ENCODE assay signal across 10 cellular contexts in genomic region chr9:70049236-70049635, GRCh38. TPM values are rescaled to one million over a fixed set of nuclear protein-coding genes. Genes with fewer than 3 reads are reported as not detected.
DNase-seq lines count a peak whose midpoint lies in the region; ATAC-seq, FAIRE-seq and TF ChIP-seq lines count a peak whose summit lies in the region.
"Had no signal": no experiment of that assay in that cellular context is flagged by ENCODE, and none has a peak within 500 bp of the region (broad histone marks: within the 10 kb centered on the region; RNA-seq: fewer than 3 reads in every experiment).

No MANE protein-coding gene starts in this region.

- dilution Hi-C loops in keratinocyte (cut with MboI; ENCODE audit: extremely low pct_ligation_motif_present, low sequenced_read_pairs) = no loop called here

- H3K9me1 ChIP-seq in keratinocyte (ENCODE audit: control insufficient read depth, extremely low read depth, insufficient read depth, low read length) = no peaks in the 10 kb centered on the region

- no peak for TF ChIP-seq RAD21 in GM12878 (IDR thresholded peaks at IDR 0.05; ENCODE audit: insufficient read depth, low read depth, low read length)

- H2AFZ ChIP-seq in GM12878 (ENCODE audit: control insufficient read depth, low read depth, low read length) (no peak overlapping the region), keratinocyte (ENCODE audit: control insufficient read depth, low read length) (no peak overlapping the region)

- TF ChIP-seq POLR2A in GM12878 (IDR thresholded peaks at IDR 0.05; ENCODE audit: low read depth, low read length) (no peak), transverse colon (IDR thresholded peaks at IDR 0.05) (no peak), erythroblast (IDR thresholded peaks at IDR 0.05; ENCODE audit: low read length) (no peak)

- 0% methylated on average over 4 of the region's 4 CpGs for WGBS in GM12878 (ENCODE audit: insufficient coverage, insufficient replicate concordance, low lambda C conversion rate, missing lambda C conversion rate)
- WGBS in transverse colon (ENCODE audit: low coverage in 1 of 2), 2 donors = 38 to 44% methylated on average over 2 to 4 of the region's 4 CpGs

- H3K36me3 ChIP-seq in GM12878 (ENCODE audit: control insufficient read depth in 2 of 2, insufficient read depth in 2 of 2, low read length in 1 of 2) (no peaks in the 10 kb centered on the region), keratinocyte (ENCODE audit: control insufficient read depth in 2 of 2, extremely low read depth in 1 of 2, insufficient read depth in 2 of 2, low read length in 2 of 2) (no peaks in the 10 kb centered on the region), transverse colon (no peaks in the 10 kb centered on the region)

- BruUV-seq in GM12878 (replicated peaks; lab: Mats Ljungman, UMichigan) = no TSS peak

- TF ChIP-seq EP300 in GM12878 (IDR thresholded peaks at IDR 0.05; ENCODE audit: borderline replicate concordance in 1 of 2, control insufficient read depth in 1 of 2, low read depth in 2 of 2, low read length in 2 of 2) = no peak
- TF ChIP-seq EP300 in transverse colon (IDR thresholded peaks at IDR 0.05; ENCODE audit: low read depth) = no peak

- peak; percentile 18 for FAIRE-seq in GM12878 (lab: Jason Lieb, UNC)
- peak; percentile 91 for FAIRE-seq in keratinocyte (lab: Jason Lieb, UNC)

- no peak overlapping the region for H3K27ac ChIP-seq in GM12878 (ENCODE audit: control insufficient read depth, insufficient read depth)
- H3K27ac ChIP-seq in keratinocyte (ENCODE audit: control insufficient read depth, insufficient read depth, low read length) = no peak overlapping the region
- peak overlapping the region; percentile 68 to 92 (median 88) for H3K27ac ChIP-seq in transverse colon
- H3K27ac ChIP-seq: 22Rv1 had no signal

- H3K4me3 ChIP-seq in GM12878 = no peak overlapping the region
- no peak overlapping the region for H3K4me3 ChIP-seq in keratinocyte (ENCODE audit: control insufficient read depth in 2 of 3, extremely low read depth in 1 of 3, insufficient read depth in 2 of 3, low read depth in 1 of 3, low read length in 3 of 3)
- no peak overlapping the region for H3K4me3 ChIP-seq in transverse colon

- no peak for ATAC-seq in GM12878
- ATAC-seq in HG02759 (IDR thresholded peaks at IDR 0.05; ENCODE audit: unreplicated experiment) = no peak

- no peaks in the 10 kb centered on the region for H3K9me3 ChIP-seq in GM12878 (replicated peaks; ENCODE audit: control insufficient read depth, insufficient read depth, low read length)
- no peaks in the 10 kb centered on the region for H3K9me3 ChIP-seq in keratinocyte (ENCODE audit: control insufficient read depth, low read depth, low read length)
- H3K9me3 ChIP-seq in transverse colon = no peaks in the 10 kb centered on the region

- TF ChIP-seq CTCF in GM12878 (IDR thresholded peaks at IDR 0.05 in 2 of 3, conservative IDR thresholded peaks at IDR 0.05 in 1 of 3; ENCODE audit: control insufficient read depth in 2 of 3, extremely low read depth in 1 of 3, insufficient read depth in 1 of 3, low read depth in 3 of 3, low read length in 3 of 3) (no peak), keratinocyte (optimal IDR thresholded peaks at IDR 0.05 in 1 of 3, IDR thresholded peaks at IDR 0.05 in 1 of 3, conservative IDR thresholded peaks at IDR 0.05 in 1 of 3; ENCODE audit: extremely low read depth in 1 of 3, insufficient read depth in 2 of 3, low read length in 3 of 3) (no peak), transverse colon (IDR thresholded peaks at IDR 0.05) (no peak)

- H3K9ac ChIP-seq in GM12878 (ENCODE audit: control insufficient read depth, insufficient read depth, low read length) (no peak overlapping the region), keratinocyte (ENCODE audit: control insufficient read depth, extremely low read depth, insufficient read depth, low read length) (no peak overlapping the region)

- SMC1A ChIA-PET in GM12878 (lab: Charles Lee; ENCODE audit: uncharacterized antibody, unreplicated experiment) = no interaction called here

- H3K79me2 ChIP-seq in GM12878 (ENCODE audit: control insufficient read depth, insufficient read depth, low read length) = no peaks in the 10 kb centered on the region
- no peaks in the 10 kb centered on the region for H3K79me2 ChIP-seq in keratinocyte (ENCODE audit: control insufficient read depth, insufficient read depth, low read length)

- RAD21 ChIA-PET in GM12878 (lab: Charles Lee; ENCODE audit: unreplicated experiment) = no interaction called here

- H4K20me1 ChIP-seq in GM12878 (ENCODE audit: control insufficient read depth, insufficient read depth) (no peaks in the 10 kb centered on the region), keratinocyte (ENCODE audit: control insufficient read depth, extremely low read depth, insufficient read depth, low read length) (no peaks in the 10 kb centered on the region)

- intact Hi-C loops in GM12878 (cut with micrococcal nuclease; ENCODE audit: unreplicated experiment) = no loop called here
- intact Hi-C loops in transverse colon (cut with DNase I; ENCODE audit: low total_unique reads) = loop anchor here (10.0 kb wide), 1 partner anchor 366 kb away; the partner anchor contains the start of gene KLF9

- H3K4me2 ChIP-seq in GM12878 (ENCODE audit: control insufficient read depth, insufficient read depth) (no peak overlapping the region), keratinocyte (ENCODE audit: control insufficient read depth, extremely low read depth, insufficient read depth, low read depth, low read length) (peak overlapping the region; percentile 2)

- POLR2A ChIA-PET in GM12878 (lab: Charles Lee) = no interaction called here

- H3K4me1 ChIP-seq in GM12878 (ENCODE audit: control insufficient read depth, insufficient read depth, low read length) (no peaks in the 10 kb centered on the region), keratinocyte (ENCODE audit: control insufficient read depth, extremely low read depth, insufficient read depth, low read length) (peaks cover 62% of the 10 kb centered on the region), transverse colon (peaks cover 11 to 74% (median 24%) of the 10 kb centered on the region in 4 donors)

- CTCF ChIA-PET in GM12878 (lab: Yijun Ruan, JAX) = interaction anchor here (1.3 kb wide), 1 partner anchor 65 kb away, joined by 3 read pairs; no protein-coding TSS in a partner anchor

- DNase-seq in DMS 273 (lab: John Stamatoyannopoulos, UW; ENCODE audit: unreplicated experiment) (peak; percentile 49), DMS 273 treated with DMSO at 0.1 percent for 48 hours (lab: John Stamatoyannopoulos, UW) (no peak), GM12878 (ENCODE audit: low read depth, low spot score) (no peak), keratinocyte (ENCODE audit: low read depth, low spot score) (no peak), transverse colon (peak; percentile 57), erythroblast (lab: John Stamatoyannopoulos, UW) (no peak)
- no peak for DNase-seq in activated CD8-positive, alpha-beta memory T cell treated with anti-CD3 and anti-CD28 coated beads for 24 hours
- DNase-seq: activated naive CD8-positive, alpha-beta T cell treated with anti-CD3 and anti-CD28 coated beads, Interleukin-2, amount 10 ng/mL, durations not matched to agents 7 days and 5 days had no signal

- peaks cover 5% of the 10 kb centered on the region in 2 experiments; a peak in 3 of 4 replicates for H3K27me3 ChIP-seq in GM12878 (replicated peaks in 1 of 2; ENCODE audit: control insufficient read depth in 2 of 2, insufficient read depth in 2 of 2, low read length in 1 of 2)
- H3K27me3 ChIP-seq in keratinocyte (ENCODE audit: control insufficient read depth, extremely low read depth, insufficient read depth, low read length) = no peaks in the 10 kb centered on the region
- H3K27me3 ChIP-seq in transverse colon = peaks cover 6% of the 10 kb centered on the region

- in situ Hi-C loops in GM12878 (cut with MboI) (no loop called here), transverse colon (cut with MboI; ENCODE audit: low pct_ligation_motif_present in 1 of 4, low pct_unique_long_range_greater_than_20kb in 1 of 4, low sequenced_read_pairs in 3 of 4) (no loop called here)

TF ChIP-seq in GM12878, 131 proteins besides CTCF, POLR2A, EP300 and RAD21 (continues in another document):
- no peak for TF ChIP-seq GATAD2B (conservative IDR thresholded peaks at IDR 0.05; ENCODE audit: low read depth)

RNA-seq across cellular contexts. Expression of gene MAMDC2, which starts 5.6 kb away (rescaled TPM):
- not detected in 2 replicates for total RNA-seq in GM12878 (2013; cell fraction: nucleolus; rRNA removed)
- total RNA-seq in GM12878 (2014; rRNA removed) = not detected in 2 replicates
- total RNA-seq in GM12878 (2014; rRNA removed; fragmentation: Illumina TruSeq; extraction: Trizol) = not detected in 2 replicates
- not detected in 2 replicates for total RNA-seq in GM12878 (2021)
- not detected for polyA plus RNA-seq in GM12878 (2011; ENCODE audit: low read depth)
- 0.01 TPM in 1 of 2 replicates, not detected in the other for polyA plus RNA-seq in GM12878 (2011; rRNA removed)
- not detected in 2 replicates for polyA plus RNA-seq in GM12878 (2011; cell fraction: cytosol; rRNA removed)
- polyA plus RNA-seq in GM12878 (2011; cell fraction: nucleus; rRNA removed) = not detected in 2 replicates
- polyA plus RNA-seq in GM12878 (2012) = not detected in 2 replicates
- polyA plus RNA-seq in GM12878 (2014; fragmentation: Illumina TruSeq; extraction: Trizol) = not detected in 2 replicates
- polyA plus RNA-seq in GM12878 (2014; fragmentation: Nextera tagmentation; extraction: Ambion mirVana) = not detected
- polyA plus RNA-seq in GM12878 (2014; rRNA removed) = not detected in 2 replicates
- polyA plus RNA-seq in GM12878 (2016; fragmentation: Nextera tagmentation; extraction: Ambion mirVana) = under 1 TPM in 1 of 2 experiments, not detected in 1; 0.09 TPM
- polyA minus RNA-seq in GM12878 (2011; rRNA and poly(A)+ RNA removed) = not detected in 2 replicates
- not detected in 2 replicates for polyA minus RNA-seq in GM12878 (2011; cell fraction: cytosol; rRNA and poly(A)+ RNA removed)
- polyA minus RNA-seq in GM12878 (2011; cell fraction: nucleus; rRNA and poly(A)+ RNA removed) = not detected in 2 replicates
- polyA plus RNA-seq in keratinocyte = 1.3 to 8.2 TPM (median 4.2 TPM) in 3 replicates
- 0.21 TPM for polyA plus RNA-seq in keratinocyte (2011; ENCODE audit: low read depth)
- 0.83 and 1.1 TPM in 2 replicates for polyA plus RNA-seq in keratinocyte (2011; cell fraction: cytosol; rRNA removed)
- polyA plus RNA-seq in keratinocyte (2011; cell fraction: nucleus; rRNA removed) = 3.7 and 4.0 TPM in 2 replicates
- 0.31 and 6.7 TPM in 2 replicates for polyA plus RNA-seq in keratinocyte (2012; ENCODE audit: low replicate concordance)
- 2.0 to 4.7 TPM (median 4.4 TPM) in 3 replicates for polyA minus RNA-seq in keratinocyte
- polyA minus RNA-seq in keratinocyte (2011; cell fraction: cytosol; rRNA and poly(A)+ RNA removed) = 1.5 TPM
- 3.3 and 4.8 TPM in 2 replicates for polyA minus RNA-seq in keratinocyte (2011; cell fraction: nucleus; rRNA and poly(A)+ RNA removed)
- total RNA-seq in transverse colon = 10 to 100 TPM in 3 of 4 donors, 1 to 10 TPM in 1; 7.4 to 40.5 (median 28.9) TPM

Comparison
In these comparisons a context has a peak if more than half of its experiments do, and no peak if none do; other contexts are left out.
1. DNase-seq: peak in DMS 273 (single experiment) and transverse colon (single experiment); none in DMS 273 treated with DMSO at 0.1 percent for 48 hours (single experiment), GM12878 (single experiment), keratinocyte (single experiment), activated CD8-positive, alpha-beta memory T cell treated with anti-CD3 and anti-CD28 coated beads for 24 hours (single experiment) and erythroblast (0 of 2).
2. H3K27ac ChIP-seq: peak in transverse colon (4 of 4); none in GM12878 (single experiment) and keratinocyte (single experiment).
3. RNA of gene MAMDC2, which starts 5.6 kb away (total RNA-seq): 7.4 to 40.5 TPM in transverse colon; not detected in GM12878; every median in the first group is over 4 times any median in the second.